8 cellular contexts compared by ENCODE assay signal in genomic region chr5:179731791-179732411, GRCh38. TPM values are rescaled to one million over a fixed set of nuclear protein-coding genes. Genes with fewer than 3 reads are reported as not detected.
DNase-seq lines count a peak whose midpoint lies in the region; ATAC-seq and TF ChIP-seq lines count a peak whose summit lies in the region.

No MANE protein-coding gene starts in this region.

- ATAC-seq in GM21737 (IDR thresholded peaks at IDR 0.05; ENCODE audit: unreplicated experiment) = peak; percentile 13
- ATAC-seq in foreskin keratinocyte = peak; percentile 46

- H3K27me3 ChIP-seq in foreskin keratinocyte = no peaks in the 10 kb centered on the region

- peak overlapping the region; percentile 86 to 96 (median 92) for H3K4me3 Mint-ChIP-seq in IgD-negative memory B cell

- no peaks in the 10 kb centered on the region for H3K36me3 Mint-ChIP-seq in IgD-negative memory B cell

- peak overlapping the region; percentile 33 for H3K4me3 ChIP-seq in retinal pigment epithelial cell (ENCODE audit: low read length)

- H3K9me3 Mint-ChIP-seq in IgD-negative memory B cell = no peaks in the 10 kb centered on the region

- peak overlapping the region; percentile 80 to 96 (median 88) for H3K27ac Mint-ChIP-seq in IgD-negative memory B cell

- peaks cover 18 to 28% (median 28%) of the 10 kb centered on the region in 3 donors for H3K4me1 Mint-ChIP-seq in IgD-negative memory B cell

- peak overlapping the region; percentile 33 for H3K27ac ChIP-seq in foreskin keratinocyte

- peaks cover 6% of the 10 kb centered on the region for H3K4me1 ChIP-seq in foreskin keratinocyte

- H3K27me3 Mint-ChIP-seq in IgD-negative memory B cell = no peaks in the 10 kb centered on the region

- TF ChIP-seq CTCF in foreskin keratinocyte (conservative IDR thresholded peaks at IDR 0.05) = no peak
- no peak for TF ChIP-seq CTCF in retinal pigment epithelial cell (conservative IDR thresholded peaks at IDR 0.05; ENCODE audit: low read depth, low read length)

- DNase-seq in GM03348 (ENCODE audit: low spot score) (peak; percentile 63), foreskin keratinocyte (peak; percentile 86 to 91), retinal pigment epithelial cell (ENCODE audit: low read depth) (no peak), COLO829 (ENCODE audit: low spot score) (no peak)
- DNase-seq in activated CD8-positive, alpha-beta memory T cell treated with anti-CD3 and anti-CD28 coated beads, Interleukin-2, amount 50 U/mL, for 48 hours = peak; percentile 66
- DNase-seq in central memory CD4-positive, alpha-beta T cell = no peak

RNA-seq across cellular contexts. Expression of gene MAML1, which starts 0.7 kb away (rescaled TPM):
- polyA plus RNA-seq in IgD-negative memory B cell (4.7 TPM), foreskin keratinocyte (5.6 and 7.3 TPM in 2 replicates)
- 16.0 and 16.2 TPM in 2 replicates for total RNA-seq in foreskin keratinocyte

RNA-seq across cellular contexts. Expression of gene CANX, which starts 33.1 kb away (rescaled TPM):
- polyA plus RNA-seq in IgD-negative memory B cell = 147 TPM
- total RNA-seq in foreskin keratinocyte = 419 and 450 TPM in 2 replicates
- 119 and 139 TPM in 2 replicates for polyA plus RNA-seq in foreskin keratinocyte

RNA-seq across cellular contexts. Expression of gene CBY3, which starts 51.1 kb away (rescaled TPM):
- 0.64 TPM for polyA plus RNA-seq in IgD-negative memory B cell
- total RNA-seq in foreskin keratinocyte = not detected in 2 replicates
- not detected in 2 replicates for polyA plus RNA-seq in foreskin keratinocyte

Comparison
In these comparisons a context has a peak if more than half of its experiments do, and no peak if none do; other contexts are left out.
1. DNase-seq: peak in GM03348 (single experiment), activated CD8-positive, alpha-beta memory T cell treated with anti-CD3 and anti-CD28 coated beads, Interleukin-2, amount 50 U/mL, for 48 hours (single experiment) and foreskin keratinocyte (2 of 2); none in retinal pigment epithelial cell (single experiment), COLO829 (single experiment) and central memory CD4-positive, alpha-beta T cell (single experiment).